Comparison of ENCODE assay signal across 31 cellular contexts in genomic region chr10:56646712-56647111, GRCh38.
"Had no signal": no experiment of that assay in that cellular context is flagged by ENCODE, and none has a peak within 500 bp of the region (broad histone marks: within the 10 kb centered on the region; RNA-seq: fewer than 3 reads in every experiment).

No MANE protein-coding gene starts in this region.

- H3K36me3 Mint-ChIP-seq: naive B cell; stimulated activated memory B cell treated with anti-CD40 and anti-IgM and Interleukin-4, amounts not matched to agents 10 μg/mL and 1 μg/mL and 100 μg/mL, for 72 hours; type B pancreatic cell had no signal

- H3K4me3 Mint-ChIP-seq: naive B cell; naive thymus-derived CD8-positive, alpha-beta T cell; natural killer cell treated with Interleukin-12 subunit alpha and Interleukin-12 subunit beta and Interleukin-15 and Interleukin-18, amount 100 ng/mL, for 72 hours; nephron progenitor cell; neural crest cell; stimulated activated memory B cell treated with anti-CD40 and anti-IgM and Interleukin-4, amounts not matched to agents 10 μg/mL and 1 μg/mL and 100 μg/mL, for 72 hours; stimulated activated naive CD8-positive, alpha-beta T cell treated with anti-CD3 and anti-CD28 coated beads, Interleukin-15, amount 100 ng/mL, for 72 hours; type B pancreatic cell had no signal

- H3K9me3 ChIP-seq: neutrophil, pancreas, right lobe of liver, sigmoid colon, testis, tibial artery, transverse colon, upper lobe of right lung, uterus had no signal

- H3K9me3 Mint-ChIP-seq: stimulated activated memory B cell treated with anti-CD40 and anti-IgM and Interleukin-4, amounts not matched to agents 10 μg/mL and 1 μg/mL and 100 μg/mL, for 72 hours; type B pancreatic cell had no signal

- H3K27ac ChIP-seq: neutrophil, pancreas, psoas muscle, right lobe of liver, sigmoid colon, suprapubic skin, testis, tibial artery, transverse colon, upper lobe of right lung, uterus had no signal

- H3K27me3 Mint-ChIP-seq: natural killer cell treated with Interleukin-12 subunit alpha and Interleukin-12 subunit beta and Interleukin-15 and Interleukin-18, amount 100 ng/mL, for 72 hours; stimulated activated memory B cell treated with anti-CD40 and anti-IgM and Interleukin-4, amounts not matched to agents 10 μg/mL and 1 μg/mL and 100 μg/mL, for 72 hours; stimulated activated naive CD8-positive, alpha-beta T cell treated with anti-CD3 and anti-CD28 coated beads, Interleukin-15, amount 100 ng/mL, for 72 hours; type B pancreatic cell had no signal

- H3K4me3 ChIP-seq: pancreas, psoas muscle, right lobe of liver, sigmoid colon, suprapubic skin, testis, tibial artery, transverse colon, upper lobe of right lung, uterus had no signal

- H3K27ac Mint-ChIP-seq: naive B cell; naive thymus-derived CD8-positive, alpha-beta T cell; natural killer cell treated with Interleukin-12 subunit alpha and Interleukin-12 subunit beta and Interleukin-15 and Interleukin-18, amount 100 ng/mL, for 72 hours; progenitor cell of endocrine pancreas; stimulated activated memory B cell treated with anti-CD40 and anti-IgM and Interleukin-4, amounts not matched to agents 10 μg/mL and 1 μg/mL and 100 μg/mL, for 72 hours; stimulated activated naive CD8-positive, alpha-beta T cell treated with anti-CD3 and anti-CD28 coated beads, Interleukin-15, amount 100 ng/mL, for 72 hours; type B pancreatic cell had no signal

- H3K27me3 ChIP-seq: neutrophil, pancreas, right lobe of liver, sigmoid colon, suprapubic skin, testis, tibial artery, transverse colon, upper lobe of right lung, uterus had no signal

- ATAC-seq: naive thymus-derived CD8-positive, alpha-beta T cell; natural killer cell treated with Interleukin-12 subunit alpha and Interleukin-12 subunit beta and Interleukin-15 and Interleukin-18, amount 100 ng/mL, for 72 hours; pancreas; psoas muscle; right cardiac atrium; right lobe of liver; stimulated activated memory B cell treated with anti-CD40 and anti-IgM and Interleukin-4, amounts not matched to agents 10 μg/mL and 1 μg/mL and 100 μg/mL, for 72 hours; stimulated activated naive CD8-positive, alpha-beta T cell treated with anti-CD3 and anti-CD28 coated beads, Interleukin-15, amount 100 ng/mL, for 72 hours; stimulated activated naive CD8-positive, alpha-beta T cell treated with anti-CD3 and anti-CD28 coated beads, Interleukin-15, Interleukin-2, amounts not matched to agents 100 U/mL and 50 U/mL, for 24 hours; upper lobe of right lung had no signal

- H3K4me1 ChIP-seq: pancreas, psoas muscle, right lobe of liver, sigmoid colon, suprapubic skin, testis, tibial artery, transverse colon, upper lobe of right lung, uterus had no signal

- DNase-seq: naive B cell; naive thymus-derived CD8-positive, alpha-beta T cell; nucleus accumbens; pancreas; psoas muscle; right cardiac atrium; sigmoid colon; small intestine; stimulated activated CD4-positive, alpha-beta T cell treated with anti-CD3 and anti-CD28 coated beads, Interleukin-12 subunit alpha, Interleukin-12 subunit beta, amount 100 ng/mL, for 4 hours; stimulated activated CD4-positive, alpha-beta T cell treated with anti-CD3 and anti-CD28 coated beads, Interleukin-1b, Interleukin-23, amount 100 ng/mL, for 48 hours; stimulated activated CD4-positive, alpha-beta T cell treated with anti-CD3 and anti-CD28 coated beads, Interleukin-4, amount 100 ng/mL, for 1 hour; stimulated activated CD4-positive, alpha-beta T cell treated with anti-CD3 and anti-CD28 coated beads, Interleukin-4, amount 100 ng/mL, for 4 hours; stimulated activated CD8-positive, alpha-beta memory T cell treated with anti-CD3 and anti-CD28 coated beads, Interleukin-4, amount 100 ng/mL, for 48 hours; stimulated activated naive CD4-positive, alpha-beta T cell; stimulated activated naive CD8-positive, alpha-beta T cell treated with anti-CD3 and anti-CD28 coated beads, Interleukin-15, amount 100 ng/mL, for 72 hours; stimulated activated naive CD8-positive, alpha-beta T cell treated with anti-CD3 and anti-CD28 coated beads, Interleukin-15, Interleukin-2, amounts not matched to agents 100 U/mL and 50 U/mL, for 24 hours; substantia nigra; testis; tibial artery; transverse colon; upper lobe of right lung; uterus had no signal

- H3K36me3 ChIP-seq: neutrophil, pancreas, right lobe of liver, sigmoid colon, suprapubic skin, tibial artery, transverse colon, upper lobe of right lung, uterus had no signal

- H3K4me1 Mint-ChIP-seq: naive thymus-derived CD8-positive, alpha-beta T cell; neural crest cell; stimulated activated naive CD8-positive, alpha-beta T cell treated with anti-CD3 and anti-CD28 coated beads, Interleukin-15, amount 100 ng/mL, for 72 hours had no signal
